Comparison of ENCODE assay signal across 8 cellular contexts in genomic region chrX:52261463-52262194, GRCh38.
DNase-seq lines count a peak whose midpoint lies in the region; ATAC-seq and TF ChIP-seq lines count a peak whose summit lies in the region.

No MANE protein-coding gene starts in this region.

- no peaks in the 10 kb centered on the region for H3K9me3 Mint-ChIP-seq in endothelial cell (ENCODE audit: unreplicated experiment)

- peak overlapping the region; percentile 93 for H3K4me3 Mint-ChIP-seq in endothelial cell (ENCODE audit: unreplicated experiment)

- H3K9ac ChIP-seq in HUES6 (ENCODE audit: low read length) (peak overlapping the region; percentile 92), NT2/D1 (ENCODE audit: insufficient read length, low read depth) (peak overlapping the region; percentile 91)

- H3K4me3 ChIP-seq in HUES6 (ENCODE audit: low read depth, low read length) (peak overlapping the region; percentile 81), NT2/D1 (ENCODE audit: insufficient read length, low read depth) (peak overlapping the region; percentile 76)

- H3K9me3 ChIP-seq in HUES6 (ENCODE audit: control insufficient read depth, insufficient read depth, low read depth, low read length) (no peaks in the 10 kb centered on the region; the same call in 1 of the 2 replicates), NT2/D1 (ENCODE audit: insufficient read depth, low read length) (no peaks in the 10 kb centered on the region)

- H3K27me3 Mint-ChIP-seq in endothelial cell (ENCODE audit: unreplicated experiment): peaks cover 2% of the 10 kb centered on the region

- H3K27me3 ChIP-seq in HUES6 (ENCODE audit: control insufficient read depth, insufficient read depth, low read length) (peaks cover 4% of the 10 kb centered on the region; the same call in 1 of the 2 replicates), NT2/D1 (ENCODE audit: insufficient read depth, insufficient read length) (no peaks in the 10 kb centered on the region)

- peak; percentile 81 for DNase-seq in DMS 273 treated with DMSO at 0.1 percent for 48 hours (lab: John Stamatoyannopoulos, UW)
- peak; percentile 76 for DNase-seq in NT2/D1 (ENCODE audit: low read depth, low spot score)
- peak; percentile 86 for DNase-seq in activated CD8-positive, alpha-beta memory T cell treated with anti-CD3 and anti-CD28 coated beads, Interleukin-2, amount 50 U/mL, for 48 hours
- DNase-seq in endothelial cell (ENCODE audit: low spot score): peak; percentile 76
- peak; percentile 66 for DNase-seq in middle frontal gyrus (ENCODE audit: extremely low spot score, low spot score)
- DNase-seq in stimulated activated CD8-positive, alpha-beta memory T cell treated with anti-CD3 and anti-CD28 coated beads, Interleukin-2, amount 100 ng/mL, for 1 hour (ENCODE audit: low read depth in 2 of 2): peak; percentile 72 to 79

- H3K4me1 ChIP-seq in HUES6 (ENCODE audit: control insufficient read depth, insufficient read depth, low read length) (peaks cover 6% of the 10 kb centered on the region; the same call in 1 of the 2 replicates), NT2/D1 (ENCODE audit: insufficient read depth, insufficient read length) (no peaks in the 10 kb centered on the region)

- H3K36me3 ChIP-seq in HUES6 (ENCODE audit: control insufficient read depth, insufficient read depth, low read length) (no peaks in the 10 kb centered on the region), NT2/D1 (ENCODE audit: insufficient read depth, insufficient read length, low read length) (no peaks in the 10 kb centered on the region)

- H3K36me3 Mint-ChIP-seq in endothelial cell (ENCODE audit: low read depth, unreplicated experiment): no peaks in the 10 kb centered on the region

- ATAC-seq in GM21447 (IDR thresholded peaks at IDR 0.05; ENCODE audit: unreplicated experiment): peak; percentile 98

- TF ChIP-seq CTCF in endothelial cell (IDR thresholded peaks at IDR 0.05; ENCODE audit: unreplicated experiment): peak; percentile 91

- H3K27ac Mint-ChIP-seq in endothelial cell (ENCODE audit: unreplicated experiment): peak overlapping the region; percentile 99

- H3K27ac ChIP-seq in HUES6 (ENCODE audit: low read depth, low read length): peak overlapping the region; percentile 82; the same call in 1 of the 2 replicates

- peaks cover 5% of the 10 kb centered on the region for H3K4me1 Mint-ChIP-seq in endothelial cell (ENCODE audit: unreplicated experiment)

Comparison
In these comparisons a context has a peak if more than half of its experiments do, and no peak if none do; other contexts are left out.
1. Peak in every context shown above with its lines: DNase-seq, ATAC-seq, H3K4me3 ChIP-seq and H3K27ac ChIP-seq.